In the genomic region with DNA sequence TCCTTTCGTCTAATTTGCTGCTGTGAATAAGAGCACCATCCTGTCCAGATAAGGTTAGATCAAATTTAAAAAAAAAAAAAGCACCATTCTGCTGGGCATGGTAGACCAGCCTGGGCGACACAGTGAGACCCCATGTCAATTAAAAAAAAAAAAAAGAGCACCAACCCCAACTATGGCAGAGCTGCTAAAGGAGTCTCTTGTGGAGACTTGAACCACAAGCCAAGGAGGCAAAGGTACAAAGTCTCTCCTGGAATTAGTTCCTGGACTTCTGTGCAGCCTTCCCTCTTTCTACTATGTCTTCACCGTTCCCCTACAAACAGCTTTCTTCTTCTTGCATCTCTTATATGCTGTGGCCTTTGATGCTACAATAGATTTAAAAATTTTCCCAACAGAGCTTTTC, we compare ENCODE assay signal across 8 cellular contexts. TPM values are rescaled to one million over a fixed set of nuclear protein-coding genes. Genes with fewer than 3 reads are reported as not detected.
DNase-seq lines count a peak whose midpoint lies in the region; ATAC-seq, FAIRE-seq and TF ChIP-seq lines count a peak whose summit lies in the region.

No MANE protein-coding gene starts in this region.

- H4K20me1 ChIP-seq in K562 (replicated peaks; ENCODE audit: control insufficient read depth, insufficient read depth, low read length) = no peaks in the 10 kb centered on the region

- H3K79me2 ChIP-seq in K562 (ENCODE audit: control insufficient read depth, insufficient read depth, low read length) = peaks cover 42% of the 10 kb centered on the region

- 57% methylated on average over 3 of the region's 3 CpGs for WGBS in K562 (ENCODE audit: insufficient coverage, low coverage, missing lambda C conversion rate)
- 53 to 59% methylated on average over 3 of the region's 3 CpGs for WGBS in lung, 2 donors

- no peaks in the 10 kb centered on the region for H3K27me3 ChIP-seq in cardiac muscle cell
- no peaks in the 10 kb centered on the region for H3K27me3 ChIP-seq in K562 (ENCODE audit: control insufficient read depth in 2 of 2, insufficient read depth in 2 of 2, low read length in 2 of 2)
- H3K27me3 ChIP-seq in lung (ENCODE audit: control insufficient read depth, insufficient read depth) = no peaks in the 10 kb centered on the region
- no peaks in the 10 kb centered on the region for H3K27me3 ChIP-seq in uterus

- FAIRE-seq in K562 (lab: Jason Lieb, UNC) = no peak

- no peak for TF ChIP-seq RAD21 in K562 (CRISPR knock-in tag; conservative IDR thresholded peaks at IDR 0.05 in 1 of 2, IDR thresholded peaks at IDR 0.05 in 1 of 2)

- H3K9me1 ChIP-seq in K562 (ENCODE audit: control insufficient read depth, insufficient read depth, low read length) = no peaks in the 10 kb centered on the region

- in situ Hi-C loops in K562 (cut with MboI) = no loop called here

- CTCF ChIA-PET in K562 (lab: Yijun Ruan, JAX; ENCODE audit: low intra/inter-chr PET ratio) (no interaction called here), RWPE1 (lab: Yijun Ruan, JAX) (no interaction called here)

- H2AFZ ChIP-seq in K562 (ENCODE audit: low read depth, low read length) = no peak overlapping the region

- TF ChIP-seq EP300 in K562 (IDR thresholded peaks at IDR 0.05; ENCODE audit: low read length) = no peak

- TF ChIP-seq POLR2A in K562 (conservative IDR thresholded peaks at IDR 0.05) = no peak
- TF ChIP-seq POLR2A in uterus (IDR thresholded peaks at IDR 0.05) = no peak

- peak overlapping the region; percentile 29 to 84; a peak in 2 of 4 replicates for H3K9ac ChIP-seq in K562 (ENCODE audit: insufficient read depth in 1 of 2, low read depth in 2 of 2, low read length in 2 of 2)

- TF ChIP-seq CTCF in cardiac muscle cell (IDR thresholded peaks at IDR 0.05; ENCODE audit: low read depth, low read length) (no peak), K562 (IDR thresholded peaks at IDR 0.05 in 2 of 3, conservative IDR thresholded peaks at IDR 0.05 in 1 of 3; ENCODE audit: insufficient read depth in 2 of 3, low read depth in 1 of 3, low read length in 3 of 3) (no peak), lung (IDR thresholded peaks at IDR 0.05; ENCODE audit: control extremely low read depth, extremely low read depth) (no peak), uterus (IDR thresholded peaks at IDR 0.05) (no peak), RWPE1 (conservative IDR thresholded peaks at IDR 0.05; ENCODE audit: low read depth) (no peak)

- peaks cover 12% of the 10 kb centered on the region for H3K4me1 ChIP-seq in cardiac muscle cell (ENCODE audit: low read depth)
- peaks cover 11 to 13% of the 10 kb centered on the region in 2 experiments; a peak in 4 of 5 replicates for H3K4me1 ChIP-seq in K562 (replicated peaks in 1 of 2; ENCODE audit: control insufficient read depth in 2 of 2, insufficient read depth in 2 of 2, low read length in 2 of 2)
- H3K4me1 ChIP-seq in lung (ENCODE audit: control insufficient read depth in 2 of 2, insufficient read depth in 2 of 2, low read length in 2 of 2) = peaks cover 0 to 9% of the 10 kb centered on the region in 2 donors
- H3K4me1 ChIP-seq in uterus = no peaks in the 10 kb centered on the region

- TSS peak; percentile 62 for BruUV-seq in K562 (replicated peaks; lab: Mats Ljungman, UMichigan)

- peak overlapping the region; percentile 92 for H3K4me2 ChIP-seq in K562 (ENCODE audit: insufficient read depth, low read length)

- ATAC-seq in left cardiac atrium (no peak), K562 (no peak), lung (ENCODE audit: insufficient read depth, low FRiP score) (no peak), GM18907 (IDR thresholded peaks at IDR 0.05; ENCODE audit: unreplicated experiment) (no peak)

- DNase-seq in cardiac muscle cell (ENCODE audit: low read depth in 1 of 2, low spot score in 1 of 2) (no peak), left cardiac atrium (no peak), K562 (ENCODE audit: extremely low read depth in 1 of 4, low spot score in 3 of 4) (peak in 1 of 4 experiments; percentile 12), lung (ENCODE audit: low spot score) (no peak), uterus (no peak), RWPE1 (ENCODE audit: low spot score) (no peak), T-helper 9 cell (no peak)

- intact Hi-C loops in left cardiac atrium (cut with DNase I) = loop anchor here in 1 of 2 donors (5.0 kb wide), 1 partner anchor 39 kb away; no protein-coding TSS in a partner anchor
- intact Hi-C loops in K562 (cut with micrococcal nuclease) = loop anchor here (5.0 kb wide), 1 partner anchor 134 kb away; no protein-coding TSS in a partner anchor
- intact Hi-C loops in uterus (cut with DNase I; ENCODE audit: low total_unique reads) = loop anchor here (10.0 kb wide), 1 partner anchor 1552 kb away; no protein-coding TSS in a partner anchor

- H3K27ac ChIP-seq in cardiac muscle cell (peak overlapping the region; percentile 98), K562 (ENCODE audit: extremely low read depth, low read depth, low read length) (no peak overlapping the region), lung (ENCODE audit: low read depth in 1 of 2, low read length in 1 of 2) (peak overlapping the region in 1 of 2 donors; percentile 86), uterus (peak overlapping the region; percentile 98), RWPE1 (no peak overlapping the region)

- POLR2A ChIA-PET in K562 (lab: Yijun Ruan, JAX) = interaction anchor here (1.1 to 4.0 kb wide), 3 partner anchors 10 to 128 kb away, joined by 3 to 12 read pairs (median 3); no protein-coding TSS in a partner anchor
- POLR2A ChIA-PET in RWPE1 (lab: Yijun Ruan, JAX; ENCODE audit: low non-redundant PET) = no interaction called here

- H3K36me3 ChIP-seq in cardiac muscle cell (no peaks in the 10 kb centered on the region), K562 (ENCODE audit: control insufficient read depth, insufficient read depth, low read length) (peaks cover 7% of the 10 kb centered on the region; the same call in 2 of the 3 replicates), lung (ENCODE audit: control insufficient read depth in 2 of 2, insufficient read depth in 2 of 2, low read length in 2 of 2) (peaks cover 0 to 2% of the 10 kb centered on the region in 2 donors), uterus (no peaks in the 10 kb centered on the region)

- no peaks in the 10 kb centered on the region for H3K9me3 ChIP-seq in cardiac muscle cell (ENCODE audit: low read depth)
- no peaks in the 10 kb centered on the region for H3K9me3 ChIP-seq in K562 (replicated peaks; ENCODE audit: control insufficient read depth, insufficient read depth, low read depth, low read length)
- H3K9me3 ChIP-seq in lung (ENCODE audit: control insufficient read depth in 2 of 2, insufficient read depth in 1 of 2, low read length in 1 of 2) = no peaks in the 10 kb centered on the region
- H3K9me3 ChIP-seq in uterus = no peaks in the 10 kb centered on the region

- H3K4me3 ChIP-seq in cardiac muscle cell (peak overlapping the region; percentile 88), K562 (peak overlapping the region; percentile 87), lung (peak overlapping the region; percentile 13), uterus (peak overlapping the region; percentile 76 to 91)

TF ChIP-seq in K562, 482 proteins besides CTCF, POLR2A, EP300 and RAD21 (continues in another document):
- TF ChIP-seq ESRRB (CRISPR knock-in tag; IDR thresholded peaks at IDR 0.05; ENCODE audit: borderline replicate concordance) (no peak), CEBPB (tag; IDR thresholded peaks at IDR 0.05) (no peak), GTF2E2 (tag; IDR thresholded peaks at IDR 0.05) (no peak), ZBED1 (IDR thresholded peaks at IDR 0.05) (no peak), TRIM28 (IDR thresholded peaks at IDR 0.05) (no peak), IFI16 (CRISPR knock-in tag; IDR thresholded peaks at IDR 0.05) (no peak), HDAC1 (IDR thresholded peaks at IDR 0.05) (no peak), HNRNPUL1 (IDR thresholded peaks at IDR 0.05; ENCODE audit: low read length) (no peak), BRD9 (IDR thresholded peaks at IDR 0.05; ENCODE audit: low read depth, partially characterized antibody) (no peak)
- TF ChIP-seq, protein P1, sequence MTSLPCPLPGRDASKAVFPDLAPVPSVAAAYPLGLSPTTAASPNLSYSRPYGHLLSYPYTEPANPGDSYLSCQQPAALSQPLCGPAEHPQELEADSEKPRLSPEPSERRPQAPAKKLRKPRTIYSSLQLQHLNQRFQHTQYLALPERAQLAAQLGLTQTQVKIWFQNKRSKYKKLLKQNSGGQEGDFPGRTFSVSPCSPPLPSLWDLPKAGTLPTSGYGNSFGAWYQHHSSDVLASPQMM (CRISPR knock-in tag; IDR thresholded peaks at IDR 0.05) = no peak

RNA-seq across cellular contexts. Expression of a gene that starts 1.3 kb away (rescaled TPM):
- total RNA-seq in cardiac muscle cell (32.0 and 54.6 TPM in 2 replicates), left cardiac atrium (10 to 100 TPM; 41.1 to 62.5 TPM), K562 (2014; rRNA removed) (10.7 and 11.1 TPM in 2 replicates), K562 (2014; rRNA removed; fragmentation: Illumina TruSeq; extraction: Trizol) (23.7 and 29.9 TPM in 2 replicates), K562 (2015; rRNA removed; fragmentation: Illumina TruSeq; extraction: Trizol) (22.8 and 23.6 TPM in 2 replicates), K562 (2021) (19.0 and 19.6 TPM in 2 replicates), lung (100 to 1,000 TPM in 1 of 2 donors, 10 to 100 TPM in 1; 60.2 to 103 TPM), uterus (100 to 1,000 TPM in 1 of 4 donors, 10 to 100 TPM in 3; 63.5 to 147 (median 90.5) TPM)
- polyA plus RNA-seq in cardiac muscle cell (20.7 and 23.2 TPM in 2 replicates), K562 (2011; rRNA removed) (24.9 and 25.2 TPM in 2 replicates), K562 (2014; fragmentation: Illumina TruSeq; extraction: Trizol) (12.5 and 15.6 TPM in 2 replicates), K562 (2014; fragmentation: Nextera tagmentation; extraction: Ambion mirVana) (1 to 10 TPM; 3.1 to 4.1 TPM), K562 (2014; rRNA removed) (8.0 and 8.1 TPM in 2 replicates), lung (10 to 100 TPM; 13.6 to 17.8 TPM)
- total RNA-seq in K562 (2011; cell fraction: chromatin; rRNA removed; ENCODE audit: low replicate concordance) = 28.0 and 175 TPM in 2 replicates
- total RNA-seq in K562 (2011; cell fraction: nucleolus; rRNA removed) = 9.2 and 13.8 TPM in 2 replicates
- total RNA-seq in K562 (2011; cell fraction: nucleoplasm; rRNA removed) = 26.8 and 30.8 TPM in 2 replicates
- 3.6 and 9.7 TPM in 2 replicates for polyA plus RNA-seq in K562 (2011; cell fraction: cytosol; rRNA removed)
- 9.5 and 18.1 TPM in 2 replicates for polyA plus RNA-seq in K562 (2011; cell fraction: nucleus; rRNA removed)
- 9.8 and 10.4 TPM in 2 replicates for polyA plus RNA-seq in K562 (2012)
- 61.7 and 92.1 TPM in 2 replicates for polyA minus RNA-seq in K562 (2011; rRNA and poly(A)+ RNA removed)
- polyA minus RNA-seq in K562 (2011; cell fraction: cytosol; rRNA and poly(A)+ RNA removed) = 12.8 and 14.2 TPM in 2 replicates
- polyA minus RNA-seq in K562 (2011; cell fraction: nucleus; rRNA and poly(A)+ RNA removed) = 19.3 and 38.9 TPM in 2 replicates

Comparison
In these comparisons a context has a peak if more than half of its experiments do, and no peak if none do; other contexts are left out.
1. H3K27ac ChIP-seq: peak in cardiac muscle cell (single experiment) and uterus (2 of 2); none in K562 (single experiment) and RWPE1 (single experiment).
2. H3K4me3 ChIP-seq: peak in every context shown above with its lines; median percentile 88 in cardiac muscle cell; 87 in K562; 84 in uterus; 13 in lung.